Comparison of ENCODE assay signal across 1 cellular context in the genomic region with DNA sequence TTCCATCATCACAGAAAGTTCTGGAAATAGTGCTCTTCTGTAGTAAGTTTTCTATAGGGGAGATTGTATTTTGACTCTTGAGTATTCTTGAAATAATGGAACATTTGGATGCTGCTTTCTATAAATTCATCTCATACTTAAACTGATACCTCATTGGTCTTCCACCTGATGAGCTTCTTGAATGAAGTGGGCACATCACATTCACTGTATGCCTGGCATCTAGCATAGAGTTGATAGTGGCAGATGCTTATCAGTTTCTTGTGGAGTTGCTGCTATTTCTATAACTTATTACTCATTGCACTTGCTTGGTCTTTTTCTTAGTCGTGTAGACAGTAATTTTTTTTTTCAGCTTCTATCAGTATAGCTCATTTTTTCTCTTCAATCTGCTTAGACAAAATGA.
TF ChIP-seq lines count a peak whose summit lies in the region.

No MANE protein-coding gene starts in this region.

TF ChIP-seq in A549, 52 proteins besides CTCF, POLR2A, EP300 and RAD21 (continued from another document):
- TF ChIP-seq MAZ (IDR thresholded peaks at IDR 0.05; ENCODE audit: borderline replicate concordance, low read depth, low read length) (no peak), HOXB13 (CRISPR knock-in tag; IDR thresholded peaks at IDR 0.05; ENCODE audit: low read depth) (no peak), NPAS2 (CRISPR knock-in tag; IDR thresholded peaks at IDR 0.05; ENCODE audit: borderline replicate concordance) (no peak), ZFP36 (IDR thresholded peaks at IDR 0.05; ENCODE audit: borderline replicate concordance, partially characterized antibody) (no peak), EHF (CRISPR knock-in tag; IDR thresholded peaks at IDR 0.05) (no peak), NR3C1 (IDR thresholded peaks at IDR 0.05) (no peak)
- TF ChIP-seq, protein P1, sequence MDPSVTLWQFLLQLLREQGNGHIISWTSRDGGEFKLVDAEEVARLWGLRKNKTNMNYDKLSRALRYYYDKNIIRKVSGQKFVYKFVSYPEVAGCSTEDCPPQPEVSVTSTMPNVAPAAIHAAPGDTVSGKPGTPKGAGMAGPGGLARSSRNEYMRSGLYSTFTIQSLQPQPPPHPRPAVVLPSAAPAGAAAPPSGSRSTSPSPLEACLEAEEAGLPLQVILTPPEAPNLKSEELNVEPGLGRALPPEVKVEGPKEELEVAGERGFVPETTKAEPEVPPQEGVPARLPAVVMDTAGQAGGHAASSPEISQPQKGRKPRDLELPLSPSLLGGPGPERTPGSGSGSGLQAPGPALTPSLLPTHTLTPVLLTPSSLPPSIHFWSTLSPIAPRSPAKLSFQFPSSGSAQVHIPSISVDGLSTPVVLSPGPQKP (IDR thresholded peaks at IDR 0.05; ENCODE audit: low read depth, low read length): no peak
